In the genomic region with DNA sequence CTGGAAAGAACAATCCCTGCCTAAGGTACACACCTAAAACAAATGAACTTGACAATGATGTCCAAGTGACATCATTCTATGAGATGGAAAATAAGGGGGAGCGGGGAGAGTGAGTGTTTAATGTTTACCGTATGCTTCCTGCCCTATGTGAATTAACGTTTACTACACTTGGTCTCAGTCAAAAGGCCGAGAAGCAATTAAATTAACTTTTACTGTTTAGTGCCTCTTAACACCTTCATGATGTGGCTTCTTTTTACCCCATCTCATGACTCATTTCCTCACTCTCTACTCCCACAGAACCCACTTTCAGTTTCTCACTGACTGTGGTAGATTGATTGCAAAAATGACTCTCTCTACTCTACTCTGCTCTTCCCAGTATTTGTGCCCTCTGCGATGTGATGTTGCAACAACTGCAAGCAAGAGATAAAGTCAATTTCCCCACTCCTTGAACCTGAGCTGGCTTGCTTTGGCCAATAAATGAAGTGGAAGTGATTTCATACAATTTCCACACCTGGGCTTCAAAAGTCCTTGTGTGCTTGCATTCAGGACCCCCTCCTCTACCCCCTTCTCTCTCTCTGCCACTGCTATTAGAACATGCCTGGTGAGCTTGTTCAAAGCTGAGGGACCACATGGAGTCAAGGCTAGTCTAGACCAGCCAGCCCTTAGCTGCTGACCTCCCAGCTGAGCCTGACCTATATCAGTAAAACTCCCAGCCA, we compare ENCODE assay signal across 8 cellular contexts. TPM values are rescaled to one million over a fixed set of nuclear protein-coding genes. Genes with fewer than 3 reads are reported as not detected.
DNase-seq lines count a peak whose midpoint lies in the region; ATAC-seq and TF ChIP-seq lines count a peak whose summit lies in the region.

No MANE protein-coding gene starts in this region.

- H3K36me3 ChIP-seq in Karpas-422 (ENCODE audit: insufficient read depth, low read length), result no peaks in the 10 kb centered on the region
- H3K36me3 ChIP-seq in MG63, result no peaks in the 10 kb centered on the region

- TF ChIP-seq CTCF in choroid plexus epithelial cell (conservative IDR thresholded peaks at IDR 0.05; ENCODE audit: low read depth, low read length), result no peak

- H3K9me3 ChIP-seq in Karpas-422 (ENCODE audit: low read length) (no peaks in the 10 kb centered on the region), MG63 (no peaks in the 10 kb centered on the region)

- no peaks in the 10 kb centered on the region for H3K79me2 ChIP-seq in Karpas-422 (ENCODE audit: low read length)

- no peaks in the 10 kb centered on the region for H3K4me1 ChIP-seq in Karpas-422 (ENCODE audit: low read length)

- peak; percentile 100 for ATAC-seq in GM19023 (IDR thresholded peaks at IDR 0.05; ENCODE audit: unreplicated experiment)
- ATAC-seq in HG03095 (IDR thresholded peaks at IDR 0.05; ENCODE audit: unreplicated experiment), result peak; percentile 100

- H4K20me1 ChIP-seq in Karpas-422 (ENCODE audit: insufficient read depth, low read depth, low read length), result no peaks in the 10 kb centered on the region; the same call in 1 of the 2 replicates

- no peak overlapping the region for H3K9ac ChIP-seq in Karpas-422 (ENCODE audit: low read length)

- DNase-seq in CD1c-positive myeloid dendritic cell (ENCODE audit: extremely low spot score) (peak; percentile 81), RKO (ENCODE audit: low spot score) (peak; percentile 54), choroid plexus epithelial cell (ENCODE audit: low read depth) (peak; percentile 91), Karpas-422 (no peak), MG63 (no peak)
- DNase-seq in stimulated activated CD4-positive, alpha-beta T cell treated with anti-CD3 and anti-CD28 coated beads, Interleukin-15, amount 100 ng/mL, for 48 hours (ENCODE audit: low read depth in 2 of 2), result peak; percentile 9 to 24

- H3K27ac ChIP-seq in Karpas-422 (ENCODE audit: low read length), result no peak overlapping the region

- H3K9me2 ChIP-seq in Karpas-422 (replicated peaks; ENCODE audit: insufficient read depth, low read length), result no peaks in the 10 kb centered on the region

- H3K27me3 ChIP-seq in Karpas-422 (ENCODE audit: low read length) (no peaks in the 10 kb centered on the region), MG63 (peaks cover 10% of the 10 kb centered on the region; the same call in 1 of the 2 replicates)

- no peak overlapping the region for H2AFZ ChIP-seq in Karpas-422 (ENCODE audit: low read length)

- H3K4me3 ChIP-seq in choroid plexus epithelial cell (ENCODE audit: low read depth, low read length), result no peak overlapping the region
- no peak overlapping the region for H3K4me3 ChIP-seq in Karpas-422 (ENCODE audit: low read length)
- no peak overlapping the region for H3K4me3 ChIP-seq in MG63

- no peak overlapping the region for H3K4me2 ChIP-seq in Karpas-422 (ENCODE audit: low read depth, low read length, poor library complexity, severe bottlenecking)

RNA-seq across cellular contexts. Expression of a gene that starts 11.6 kb away (rescaled TPM):
- total RNA-seq in Karpas-422 (2014; rRNA removed; shearing (Covaris generic); ENCODE audit: low replicate concordance), result not detected in 2 replicates
- total RNA-seq in MG63 (2014; rRNA removed; shearing (Covaris generic); ENCODE audit: low replicate concordance), result 59.3 and 129 TPM in 2 replicates

Comparison
In these comparisons a context has a peak if more than half of its experiments do, and no peak if none do; other contexts are left out.
1. DNase-seq: peak in CD1c-positive myeloid dendritic cell (single experiment), RKO (single experiment), choroid plexus epithelial cell (single experiment) and stimulated activated CD4-positive, alpha-beta T cell treated with anti-CD3 and anti-CD28 coated beads, Interleukin-15, amount 100 ng/mL, for 48 hours (2 of 2); none in Karpas-422 (single experiment) and MG63 (single experiment).
2. RNA of a gene that starts 11.6 kb away (total RNA-seq): 59.3 to 129 TPM in MG63; not detected in Karpas-422; every median in the first group is over 10 times any median in the second.